Comparison of ENCODE assay signal across 8 cellular contexts in the genomic region with DNA sequence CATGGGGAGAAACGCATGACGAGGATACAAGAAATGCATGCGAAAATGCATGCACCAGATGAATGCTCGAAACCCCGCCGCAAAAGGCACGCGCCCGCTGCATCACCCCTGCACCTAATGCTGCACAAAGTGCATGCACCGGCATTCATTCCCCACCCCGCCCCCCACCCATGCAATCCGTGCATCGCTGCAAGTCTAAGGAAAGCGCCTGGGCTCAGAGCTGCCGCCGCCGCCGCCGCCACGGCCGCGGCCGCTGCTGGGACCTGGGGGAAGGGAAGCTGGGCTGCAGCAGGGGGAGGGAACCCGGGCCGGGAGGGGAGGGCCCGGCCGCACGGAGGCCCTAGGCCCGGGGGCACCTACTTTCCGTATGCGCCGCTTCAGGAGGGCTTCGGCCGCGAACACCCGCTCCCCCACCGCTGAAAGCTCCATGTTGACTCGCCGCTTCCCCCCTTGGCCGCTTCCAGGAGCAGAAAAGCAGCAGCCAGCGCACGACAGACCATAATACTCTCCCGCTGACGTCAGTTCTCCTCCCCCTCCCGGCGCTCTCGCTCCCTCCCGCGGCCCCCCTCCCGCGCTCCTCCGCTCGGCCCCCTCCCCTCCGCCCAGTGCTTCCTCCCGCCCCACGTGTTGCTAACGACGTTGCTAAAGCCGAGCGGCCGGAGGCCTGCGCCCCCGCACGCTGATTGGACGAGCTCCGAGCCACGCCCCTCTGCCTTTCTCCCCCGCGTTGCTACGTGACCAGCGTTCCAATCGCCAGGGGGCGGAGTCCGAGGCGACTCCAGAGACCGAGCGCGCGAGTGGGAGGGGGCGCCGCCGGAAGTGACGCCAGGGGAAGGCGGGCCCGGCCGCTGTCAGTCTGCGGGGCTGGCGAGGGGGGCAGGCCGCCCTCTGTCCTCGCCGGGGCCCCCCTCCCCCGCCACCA. TPM values are rescaled to one million over a fixed set of nuclear protein-coding genes. Genes with fewer than 3 reads are reported as not detected.
A peak's percentile ranks its signal among the peaks of the same experiment; 100 is the strongest.
DNase-seq lines count a peak whose midpoint lies in the region; ATAC-seq and TF ChIP-seq lines count a peak whose summit lies in the region.

A gene (minus strand): TSS at position 508 of the 922 bp plus-strand sequence. CDS start 79 bp downstream, at position 429.

- H3K36me3 Mint-ChIP-seq in progenitor cell of endocrine pancreas (ENCODE audit: insufficient read depth) = peaks cover 4% of the 10 kb centered on the region

- TF ChIP-seq CTCF in GM13976 (IDR thresholded peaks at IDR 0.05; ENCODE audit: borderline replicate concordance, control extremely low read depth, extremely low read depth, insufficient read depth, missing control alignments) (no peak), progenitor cell of endocrine pancreas (IDR thresholded peaks at IDR 0.05; ENCODE audit: unreplicated experiment) (peak; percentile 21)

- peak; percentile 89 for ATAC-seq in HG02870 (IDR thresholded peaks at IDR 0.05; ENCODE audit: unreplicated experiment)
- peak; percentile 94 for ATAC-seq in left ventricle myocardium superior

- peaks cover 28% of the 10 kb centered on the region for H3K4me1 Mint-ChIP-seq in progenitor cell of endocrine pancreas (ENCODE audit: low read depth)

- peak within 1 kb of the TSS; percentile 95 for H3K27ac Mint-ChIP-seq in progenitor cell of endocrine pancreas

- peak within 1 kb of the TSS; percentile 80 for H3K4me3 Mint-ChIP-seq in progenitor cell of endocrine pancreas (ENCODE audit: low read depth)

- no peaks in the 10 kb centered on the region for H3K9me3 Mint-ChIP-seq in progenitor cell of endocrine pancreas (ENCODE audit: low read depth)

- in situ Hi-C loops in GM13976 (cut with MboI; ENCODE audit: low sequenced_read_pairs, unreplicated experiment) = no loop called here

- intact Hi-C loops in left ventricle myocardium superior (cut with micrococcal nuclease) = no loop called here

- peaks cover 47% of the 10 kb centered on the region for H3K27me3 Mint-ChIP-seq in progenitor cell of endocrine pancreas

- DNase-seq in GM13976 (ENCODE audit: low spot score) (peak; percentile 100), NCI-H146 treated with DMSO at 0.1 percent for 48 hours (lab: John Stamatoyannopoulos, UW; ENCODE audit: unreplicated experiment) (peak; percentile 96), T-helper 1 cell (peak; percentile 96 to 99 (median 97)), amygdala (lab: John Stamatoyannopoulos, UW) (peak; percentile 81 to 100 (median 99)), left ventricle myocardium superior (peak; percentile 100), progenitor cell of endocrine pancreas (ENCODE audit: low spot score, unreplicated experiment) (peak; percentile 100), ureter (ENCODE audit: low spot score) (peak; percentile 100)

RNA-seq across cellular contexts. Expression of the gene that starts here (rescaled TPM):
- total RNA-seq in left ventricle myocardium superior (8.2 TPM), progenitor cell of endocrine pancreas (21.7 and 23.1 TPM in 2 replicates), ureter (6.5 TPM)

Comparison
In these comparisons a context has a peak if more than half of its experiments do, and no peak if none do; other contexts are left out.
1. Peak in every context shown above with its lines: DNase-seq and ATAC-seq.